27 cellular contexts compared by ENCODE assay signal in the genomic region with DNA sequence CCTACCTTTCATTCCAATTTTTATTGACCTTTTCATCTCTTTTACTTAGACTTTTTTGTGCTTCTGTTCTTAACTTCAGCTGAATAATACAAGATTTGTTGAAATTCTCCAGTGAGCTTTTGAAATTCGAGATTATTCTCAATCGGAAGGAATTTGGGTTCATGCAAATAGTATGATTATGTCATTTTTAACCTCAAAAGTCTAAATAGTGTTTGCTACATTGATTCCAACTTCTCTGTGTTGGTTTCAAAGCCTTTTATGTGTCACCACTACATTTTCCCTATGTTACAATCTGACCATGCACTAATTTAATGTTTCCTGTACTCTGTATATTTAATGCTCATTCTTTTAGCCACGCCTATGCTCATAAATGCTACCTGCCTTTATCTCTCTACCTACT.
"Had no signal": no experiment of that assay in that cellular context is flagged by ENCODE, and none has a peak within 500 bp of the region (broad histone marks: within the 10 kb centered on the region; RNA-seq: fewer than 3 reads in every experiment).

No MANE protein-coding gene starts in this region.

- H3K79me2 ChIP-seq: hepatocyte had no signal

- H3K4me1 ChIP-seq: foreskin keratinocyte, heart left ventricle, lower lobe of right lung, prostate gland, right atrium auricular region, stomach, testis had no signal

- H3K27ac ChIP-seq: esophagus squamous epithelium, foreskin keratinocyte, gastroesophageal sphincter, heart left ventricle, hepatocyte, lower lobe of right lung, prostate gland, right atrium auricular region, sigmoid colon, stomach, testis, tibial artery had no signal

- H3K4me1 Mint-ChIP-seq: naive thymus-derived CD8-positive, alpha-beta T cell; nephron progenitor cell; stimulated activated effector memory CD8-positive, alpha-beta T cell treated with anti-CD3 and anti-CD28 coated beads, Interleukin-12 subunit alpha, Interleukin-12 subunit beta, amount 100 ng/mL, for 72 hours had no signal

- H3K4me2 ChIP-seq: hepatocyte had no signal

- H3K9me3 ChIP-seq: esophagus squamous epithelium, gastroesophageal sphincter, heart left ventricle, lower lobe of right lung, prostate gland, right atrium auricular region, sigmoid colon, stomach, testis, tibial artery had no signal

- DNase-seq: cortex of kidney; effector memory CD8-positive, alpha-beta T cell; erythroblast; esophagus squamous epithelium; foreskin keratinocyte; heart left ventricle; islet precursor cell; kidney glomerular epithelial cell; left ventricle myocardium superior; lower lobe of right lung; naive thymus-derived CD8-positive, alpha-beta T cell; nephron progenitor cell; nucleus accumbens; sigmoid colon; stimulated activated CD4-positive, alpha-beta T cell treated with anti-CD3 and anti-CD28 coated beads, Interleukin-2, amount 100 ng/mL, for 24 hours; stimulated activated CD4-positive, alpha-beta T cell treated with anti-CD3 and anti-CD28 coated beads, Interleukin-4, amount 100 ng/mL, for 24 hours; stimulated activated naive CD4-positive, alpha-beta T cell treated with Interleukin-2 at 50 U/mL for 16 hours; stomach; substantia nigra; testis; tibial artery had no signal

- H3K27me3 ChIP-seq: esophagus squamous epithelium, foreskin keratinocyte, gastroesophageal sphincter, heart left ventricle, hepatocyte, right atrium auricular region, sigmoid colon, stomach, testis, tibial artery had no signal

- H3K27me3 Mint-ChIP-seq: effector memory CD8-positive, alpha-beta T cell; naive thymus-derived CD8-positive, alpha-beta T cell; type B pancreatic cell had no signal

- H3K27ac Mint-ChIP-seq: effector memory CD8-positive, alpha-beta T cell; nephron progenitor cell; stimulated activated effector memory CD8-positive, alpha-beta T cell treated with anti-CD3 and anti-CD28 coated beads, Interleukin-12 subunit alpha, Interleukin-12 subunit beta, amount 100 ng/mL, for 72 hours; type B pancreatic cell had no signal

- ATAC-seq: effector memory CD8-positive, alpha-beta T cell; foreskin keratinocyte; gastroesophageal sphincter; heart left ventricle; left ventricle myocardium superior; lower lobe of right lung; naive thymus-derived CD8-positive, alpha-beta T cell; stimulated activated effector memory CD8-positive, alpha-beta T cell treated with anti-CD3 and anti-CD28 coated beads, Interleukin-12 subunit alpha, Interleukin-12 subunit beta, amount 100 ng/mL, for 72 hours had no signal

- H2AFZ ChIP-seq: hepatocyte had no signal

- H3K4me3 Mint-ChIP-seq: effector memory CD8-positive, alpha-beta T cell; naive thymus-derived CD8-positive, alpha-beta T cell; nephron progenitor cell; stimulated activated effector memory CD8-positive, alpha-beta T cell treated with anti-CD3 and anti-CD28 coated beads, Interleukin-12 subunit alpha, Interleukin-12 subunit beta, amount 100 ng/mL, for 72 hours; type B pancreatic cell had no signal

- H3K9me3 Mint-ChIP-seq: effector memory CD8-positive, alpha-beta T cell; naive thymus-derived CD8-positive, alpha-beta T cell; nephron progenitor cell; stimulated activated effector memory CD8-positive, alpha-beta T cell treated with anti-CD3 and anti-CD28 coated beads, Interleukin-12 subunit alpha, Interleukin-12 subunit beta, amount 100 ng/mL, for 72 hours; type B pancreatic cell had no signal
